In genomic region chr17:81196505-81197408, GRCh38 we compare ENCODE assay signal across 1 cellular context.
TF ChIP-seq lines count a peak whose summit lies in the region.

No MANE protein-coding gene starts in this region.

TF ChIP-seq in endothelial cell of umbilical vein, 7 proteins besides CTCF, POLR2A, EP300 and RAD21:
- TF ChIP-seq MYC (IDR thresholded peaks at IDR 0.05; ENCODE audit: low read depth, low read length): no peak
- no peak for TF ChIP-seq JUN (IDR thresholded peaks at IDR 0.05; ENCODE audit: borderline replicate concordance, insufficient read depth, insufficient read length, low read depth)
- peak; percentile 30 for TF ChIP-seq POLR2AphosphoS5 (IDR thresholded peaks at IDR 0.05; ENCODE audit: insufficient read depth, low read depth, low read length)
